Comparison of ENCODE assay signal across 11 cellular contexts in genomic region chr17:77129568-77130301, GRCh38. TPM values are rescaled to one million over a fixed set of nuclear protein-coding genes. Genes with fewer than 3 reads are reported as not detected.
DNase-seq lines count a peak whose midpoint lies in the region; ATAC-seq and TF ChIP-seq lines count a peak whose summit lies in the region.
"Had no signal": no experiment of that assay in that cellular context is flagged by ENCODE, and none has a peak within 500 bp of the region (broad histone marks: within the 10 kb centered on the region; RNA-seq: fewer than 3 reads in every experiment).

No MANE protein-coding gene starts in this region.

- no peaks in the 10 kb centered on the region for H3K79me2 ChIP-seq in H9 (ENCODE audit: insufficient read depth, low read length)

- no peak overlapping the region for H2BK12ac ChIP-seq in H9 (ENCODE audit: insufficient read length, low read depth, low read length)

- H3K27me3 ChIP-seq in brain microvascular endothelial cell (replicated peaks): no peaks in the 10 kb centered on the region
- H3K27me3 ChIP-seq in lung (ENCODE audit: control insufficient read depth, insufficient read depth): no peaks in the 10 kb centered on the region
- no peaks in the 10 kb centered on the region for H3K27me3 ChIP-seq in thyroid gland
- no peaks in the 10 kb centered on the region for H3K27me3 ChIP-seq in H9 (ENCODE audit: insufficient read depth, low read length)

- DNase-seq in activated T-cell treated with anti-CD3 and anti-CD28 coated beads, Interleukin-2, amount 50 U/mL, for 24 hours: no peak
- DNase-seq in activated T-cell treated with anti-CD3 and anti-CD28 coated beads for 4 hours (no peak), brain microvascular endothelial cell (no peak), lung (ENCODE audit: low spot score) (no peak), thyroid gland (no peak), NCI-H446 treated with DMSO at 0.1 percent for 48 hours (lab: John Stamatoyannopoulos, UW) (no peak), T-helper 2 cell (no peak), H9 (no peak)
- DNase-seq: Karpas-422, naive B cell, RPMI8226 had no signal

- H3K4me2 ChIP-seq in H9 (ENCODE audit: insufficient read depth, insufficient read length, low read length): no peak overlapping the region

- no peaks in the 10 kb centered on the region for H3K36me3 Mint-ChIP-seq in activated T-cell treated with anti-CD3 and anti-CD28 coated beads, Interleukin-2, amount 50 U/mL, for 24 hours (ENCODE audit: low read depth)
- no peaks in the 10 kb centered on the region for H3K36me3 Mint-ChIP-seq in H9 (ENCODE audit: insufficient read depth in 1 of 3, low read depth in 3 of 3)
- H3K36me3 Mint-ChIP-seq: naive B cell had no signal

- no peak for ATAC-seq in lung (ENCODE audit: insufficient read depth, low FRiP score)

- in situ Hi-C loops in brain microvascular endothelial cell (cut with HindIII; ENCODE audit: low pct_ligation_motif_present, low sequenced_read_pairs): no loop called here

- H2AK5ac ChIP-seq in H9 (ENCODE audit: insufficient read length, low read length): no peak overlapping the region

- TF ChIP-seq POLR2A in thyroid gland (IDR thresholded peaks at IDR 0.05): no peak

- no peaks in the 10 kb centered on the region for H3K9me3 Mint-ChIP-seq in activated T-cell treated with anti-CD3 and anti-CD28 coated beads, Interleukin-2, amount 50 U/mL, for 24 hours
- H3K9me3 Mint-ChIP-seq in H9: no peaks in the 10 kb centered on the region
- H3K9me3 Mint-ChIP-seq: naive B cell had no signal

- no peaks in the 10 kb centered on the region for H3K79me1 ChIP-seq in H9 (ENCODE audit: insufficient read depth, low read depth, low read length, poor library complexity, severe bottlenecking)

- H2BK120ac ChIP-seq in H9 (ENCODE audit: low read depth, low read length, poor library complexity, severe bottlenecking): no peak overlapping the region

- H3K4me1 ChIP-seq in lung (ENCODE audit: control insufficient read depth in 2 of 2, insufficient read depth in 2 of 2, low read length in 2 of 2) (peaks cover 3 to 14% of the 10 kb centered on the region in 2 donors), thyroid gland (peaks cover 0 to 28% of the 10 kb centered on the region in 2 donors), H9 (ENCODE audit: insufficient read depth, low read length) (no peaks in the 10 kb centered on the region)

- H3K4me3 ChIP-seq in brain microvascular endothelial cell (ENCODE audit: low read depth, low read length) (no peak overlapping the region), lung (no peak overlapping the region), thyroid gland (replicated peaks in 1 of 3) (no peak overlapping the region)

- no peaks in the 10 kb centered on the region for H3K36me3 ChIP-seq in brain microvascular endothelial cell (replicated peaks)
- no peaks in the 10 kb centered on the region for H3K36me3 ChIP-seq in lung (ENCODE audit: control insufficient read depth in 2 of 2, insufficient read depth in 2 of 2, low read length in 2 of 2)
- no peaks in the 10 kb centered on the region for H3K36me3 ChIP-seq in thyroid gland

- no peak overlapping the region for H4K8ac ChIP-seq in H9 (replicated peaks; ENCODE audit: insufficient read length, low read depth, low read length)

- H3K56ac ChIP-seq in H9 (ENCODE audit: insufficient read length, low read depth, low read length): no peak overlapping the region

- H2BK20ac ChIP-seq in H9 (ENCODE audit: low read depth, low read length, poor library complexity, severe bottlenecking): no peak overlapping the region

- H3K4me1 Mint-ChIP-seq in activated T-cell treated with anti-CD3 and anti-CD28 coated beads, Interleukin-2, amount 50 U/mL, for 24 hours (ENCODE audit: low read depth): peaks cover 30% of the 10 kb centered on the region
- peaks cover 3 to 4% of the 10 kb centered on the region in 2 experiments for H3K4me1 Mint-ChIP-seq in H9

- intact Hi-C loops in thyroid gland (cut with DNase I): no loop called here

- no peak overlapping the region for H2AFZ ChIP-seq in H9 (ENCODE audit: low read length)

- no peak overlapping the region for H3K4me3 Mint-ChIP-seq in activated T-cell treated with anti-CD3 and anti-CD28 coated beads, Interleukin-2, amount 50 U/mL, for 24 hours
- no peak overlapping the region for H3K4me3 Mint-ChIP-seq in H9

- no peaks in the 10 kb centered on the region for H3K27me3 Mint-ChIP-seq in activated T-cell treated with anti-CD3 and anti-CD28 coated beads, Interleukin-2, amount 50 U/mL, for 24 hours
- H3K27me3 Mint-ChIP-seq in H9 (ENCODE audit: low read depth): no peaks in the 10 kb centered on the region; the same call in 1 of the 2 replicates

- no peak overlapping the region for H2BK5ac ChIP-seq in H9 (ENCODE audit: insufficient read length, low read length)

- 63 to 70% methylated on average over 13 of the region's 13 CpGs for WGBS in lung, 2 donors
- 57 to 65% methylated on average over 13 of the region's 13 CpGs for WGBS in thyroid gland, 2 donors
- no CpG with 5 or more reads among the region's 13 CpGs for WGBS in H9 (ENCODE audit: extremely low coverage, insufficient read length, low lambda C conversion rate)

- H2BK15ac ChIP-seq in H9 (ENCODE audit: low read depth, low read length): no peak overlapping the region

- H3K27ac Mint-ChIP-seq in activated T-cell treated with anti-CD3 and anti-CD28 coated beads, Interleukin-2, amount 50 U/mL, for 24 hours: peak overlapping the region; percentile 47
- peak overlapping the region in 1 of 3 experiments; percentile 44; a peak in 1 of 7 replicates for H3K27ac Mint-ChIP-seq in H9
- H3K27ac Mint-ChIP-seq: naive B cell had no signal

- no peaks in the 10 kb centered on the region for H3K23me2 ChIP-seq in H9 (ENCODE audit: insufficient read length, low read depth, low read length, poor library complexity, severe bottlenecking)

- no peak overlapping the region for H3K4ac ChIP-seq in H9 (ENCODE audit: low read depth, low read length)

- TF ChIP-seq CTCF in brain microvascular endothelial cell (IDR thresholded peaks at IDR 0.05; ENCODE audit: low read depth, low read length, missing control alignments): no peak
- no peak for TF ChIP-seq CTCF in lung (IDR thresholded peaks at IDR 0.05; ENCODE audit: control extremely low read depth, extremely low read depth)
- TF ChIP-seq CTCF in thyroid gland (IDR thresholded peaks at IDR 0.05): no peak
- TF ChIP-seq CTCF in H9 (conservative IDR thresholded peaks at IDR 0.05): no peak

- H3K23ac ChIP-seq in H9 (ENCODE audit: insufficient read length, low read depth, low read length): no peak overlapping the region

- H4K91ac ChIP-seq in H9 (ENCODE audit: insufficient read length, low read depth, low read length): no peak overlapping the region

- H3K9ac ChIP-seq in H9 (ENCODE audit: extremely low read depth, insufficient read length, low read length): no peak overlapping the region

- H3K9me3 ChIP-seq in lung (ENCODE audit: control insufficient read depth in 2 of 2, insufficient read depth in 1 of 2, low read length in 1 of 2) (no peaks in the 10 kb centered on the region), thyroid gland (no peaks in the 10 kb centered on the region), H9 (ENCODE audit: control insufficient read depth, low read depth, low read length) (no peaks in the 10 kb centered on the region)

- no peaks in the 10 kb centered on the region for H4K20me1 ChIP-seq in H9 (ENCODE audit: control insufficient read depth, insufficient read depth, insufficient read length)

- H4K5ac ChIP-seq in H9 (ENCODE audit: insufficient read length, low read depth, low read length): no peak overlapping the region

- H3T11ph ChIP-seq in H9 (ENCODE audit: low read length): no peak overlapping the region

- no peak overlapping the region for H3K14ac ChIP-seq in H9 (ENCODE audit: insufficient read depth, low read length)

- H3K18ac ChIP-seq in H9 (ENCODE audit: insufficient read length, low read depth, low read length): no peak overlapping the region

- H3K27ac ChIP-seq in brain microvascular endothelial cell: peak overlapping the region; percentile 75
- H3K27ac ChIP-seq in lung (ENCODE audit: low read depth in 1 of 2, low read length in 1 of 2): peak overlapping the region; percentile 64 to 76
- peak overlapping the region; percentile 13 to 74 (median 37) for H3K27ac ChIP-seq in thyroid gland
- no peak overlapping the region for H3K27ac ChIP-seq in H9 (ENCODE audit: insufficient read length, low read depth, low read length)

RNA-seq across cellular contexts. Expression of gene SEC14L1, which starts 11.0 kb away (rescaled TPM):
- total RNA-seq in lung: 100 to 1,000 TPM; 156 to 171 TPM
- polyA plus RNA-seq in lung: 100 to 1,000 TPM in 1 of 2 donors, 10 to 100 TPM in 1; 41.6 to 114 TPM
- total RNA-seq in thyroid gland: 100 to 1,000 TPM in 2 of 4 donors, 10 to 100 TPM in 2; 57.6 to 287 (median 102) TPM
- total RNA-seq in H9 (2021): 58.6 and 62.1 TPM in 2 replicates
